In genomic region chrX:40651620-40652223, GRCh38 we compare ENCODE assay signal across 8 cellular contexts. TPM values are rescaled to one million over a fixed set of nuclear protein-coding genes. Genes with fewer than 3 reads are reported as not detected.
DNase-seq lines count a peak whose midpoint lies in the region; ATAC-seq, FAIRE-seq and TF ChIP-seq lines count a peak whose summit lies in the region.

No MANE protein-coding gene starts in this region.

- no peaks in the 10 kb centered on the region for H3K9me3 Mint-ChIP-seq in CD8-positive, alpha-beta memory T cell
- H3K9me3 Mint-ChIP-seq in activated T-helper 1 cell treated with anti-CD3 and anti-CD28 coated beads, Interleukin-12 subunit alpha, Interleukin-12 subunit beta, Interleukin-2, Interleukin-4 antibody, amounts not matched to agents 30 ng/mL and 10 ng/mL and 1 ng/mL, durations not matched to agents 14 hours and 24 hours and 36 hours, result no peaks in the 10 kb centered on the region

- TF ChIP-seq CTCF in foreskin fibroblast (IDR thresholded peaks at IDR 0.05; ENCODE audit: low read depth, low read length) (peak; percentile 54), pancreas (IDR thresholded peaks at IDR 0.05) (peak; percentile 49 to 85 (median 68))

- peaks cover 5 to 37% (median 7%) of the 10 kb centered on the region in 3 donors for H3K36me3 Mint-ChIP-seq in CD8-positive, alpha-beta memory T cell
- H3K36me3 Mint-ChIP-seq in activated T-helper 1 cell treated with anti-CD3 and anti-CD28 coated beads, Interleukin-12 subunit alpha, Interleukin-12 subunit beta, Interleukin-2, Interleukin-4 antibody, amounts not matched to agents 30 ng/mL and 10 ng/mL and 1 ng/mL, durations not matched to agents 14 hours and 24 hours and 36 hours (ENCODE audit: low read depth), result peaks cover 10% of the 10 kb centered on the region

- H3K36me3 ChIP-seq in CD8-positive, alpha-beta memory T cell (ENCODE audit: insufficient read depth, low read length), result peaks cover 13% of the 10 kb centered on the region
- H3K36me3 ChIP-seq in pancreas, result peaks cover 0 to 13% (median 0%) of the 10 kb centered on the region in 3 donors

- no peak overlapping the region for H3K27ac ChIP-seq in CD8-positive, alpha-beta memory T cell (ENCODE audit: low read depth, low read length)
- no peak overlapping the region for H3K27ac ChIP-seq in pancreas

- intact Hi-C loops in activated T-helper 1 cell treated with anti-CD3 and anti-CD28 coated beads, Interleukin-12 subunit alpha, Interleukin-12 subunit beta, Interleukin-2, Interleukin-4 antibody, amounts not matched to agents 30 ng/mL and 10 ng/mL and 1 ng/mL, durations not matched to agents 14 hours and 24 hours and 36 hours (cut with micrococcal nuclease), result loop anchor here (1.0 to 5.0 kb wide), 5 partner anchors 143 to 601 kb away; no protein-coding TSS in a partner anchor
- intact Hi-C loops in pancreas (cut with DNase I), result loop anchor here in 1 of 3 donors (5.0 kb wide), 1 partner anchor 141 kb away; no protein-coding TSS in a partner anchor

- H3K4me1 ChIP-seq in CD8-positive, alpha-beta memory T cell (ENCODE audit: insufficient read depth, low read length), result peaks cover 6% of the 10 kb centered on the region
- no peaks in the 10 kb centered on the region for H3K4me1 ChIP-seq in pancreas

- no peak overlapping the region for H3K4me3 ChIP-seq in CD8-positive, alpha-beta memory T cell (ENCODE audit: low read length)
- no peak overlapping the region for H3K4me3 ChIP-seq in foreskin fibroblast (ENCODE audit: low read depth in 1 of 2, low read length in 2 of 2)
- no peak overlapping the region for H3K4me3 ChIP-seq in pancreas

- CTCF ChIA-PET in CD8-positive, alpha-beta memory T cell (lab: Charles Lee), result interaction anchor here (0.6 to 5.3 kb wide), 13 partner anchors 8 to 529 kb away, joined by 3 to 54 read pairs (median 4); partner anchors contain the start of gene MED14

- WGBS in pancreas, 2 donors, result 1% methylated on average over 3 of the region's 3 CpGs

- H3K4me1 Mint-ChIP-seq in CD8-positive, alpha-beta memory T cell, result peaks cover 9 to 17% (median 14%) of the 10 kb centered on the region in 3 donors
- H3K4me1 Mint-ChIP-seq in activated T-helper 1 cell treated with anti-CD3 and anti-CD28 coated beads, Interleukin-12 subunit alpha, Interleukin-12 subunit beta, Interleukin-2, Interleukin-4 antibody, amounts not matched to agents 30 ng/mL and 10 ng/mL and 1 ng/mL, durations not matched to agents 14 hours and 24 hours and 36 hours (ENCODE audit: low read depth), result peaks cover 5% of the 10 kb centered on the region

- no peaks in the 10 kb centered on the region for H3K27me3 Mint-ChIP-seq in CD8-positive, alpha-beta memory T cell
- H3K27me3 Mint-ChIP-seq in activated T-helper 1 cell treated with anti-CD3 and anti-CD28 coated beads, Interleukin-12 subunit alpha, Interleukin-12 subunit beta, Interleukin-2, Interleukin-4 antibody, amounts not matched to agents 30 ng/mL and 10 ng/mL and 1 ng/mL, durations not matched to agents 14 hours and 24 hours and 36 hours (ENCODE audit: insufficient read depth), result no peaks in the 10 kb centered on the region

- peak; percentile 50 to 74 (median 67) for DNase-seq in CD8-positive, alpha-beta memory T cell
- DNase-seq in Kasumi-1 (lab: John Stamatoyannopoulos, UW), result peak; percentile 27 to 51
- DNase-seq in RKO (ENCODE audit: low spot score), result peak; percentile 76
- DNase-seq in activated T-helper 1 cell treated with anti-CD3 and anti-CD28 coated beads, Interleukin-12 subunit alpha, Interleukin-12 subunit beta, Interleukin-2, Interleukin-4 antibody, amounts not matched to agents 30 ng/mL and 10 ng/mL and 1 ng/mL, durations not matched to agents 14 hours and 24 hours and 36 hours (ENCODE audit: low spot score), result peak; percentile 52
- DNase-seq in foreskin fibroblast, result peak in 1 of 2 donors; percentile 71
- peak in 5 of 6 donors; percentile 43 to 78 (median 66) for DNase-seq in pancreas
- peak; percentile 27 for DNase-seq in urothelium cell line (ENCODE audit: low spot score)

- POLR2A ChIA-PET in CD8-positive, alpha-beta memory T cell (lab: Charles Lee), result interaction anchor here (1.3 kb wide), 1 partner anchor 84 kb away, joined by 3 read pairs; no protein-coding TSS in a partner anchor

- H3K27ac Mint-ChIP-seq in CD8-positive, alpha-beta memory T cell, result peak overlapping the region in 5 of 8 donors; percentile 29 to 68 (median 60)
- no peak overlapping the region for H3K27ac Mint-ChIP-seq in activated T-helper 1 cell treated with anti-CD3 and anti-CD28 coated beads, Interleukin-12 subunit alpha, Interleukin-12 subunit beta, Interleukin-2, Interleukin-4 antibody, amounts not matched to agents 30 ng/mL and 10 ng/mL and 1 ng/mL, durations not matched to agents 14 hours and 24 hours and 36 hours

- H3K4me3 Mint-ChIP-seq in CD8-positive, alpha-beta memory T cell, result no peak overlapping the region
- no peak overlapping the region for H3K4me3 Mint-ChIP-seq in activated T-helper 1 cell treated with anti-CD3 and anti-CD28 coated beads, Interleukin-12 subunit alpha, Interleukin-12 subunit beta, Interleukin-2, Interleukin-4 antibody, amounts not matched to agents 30 ng/mL and 10 ng/mL and 1 ng/mL, durations not matched to agents 14 hours and 24 hours and 36 hours

- H3K27me3 ChIP-seq in CD8-positive, alpha-beta memory T cell (ENCODE audit: insufficient read depth, low read length, poor library complexity, severe bottlenecking), result no peaks in the 10 kb centered on the region
- no peaks in the 10 kb centered on the region for H3K27me3 ChIP-seq in pancreas

- ATAC-seq in pancreas (peak in 2 of 4 donors; percentile 48 to 53), HG03457 (IDR thresholded peaks at IDR 0.05; ENCODE audit: unreplicated experiment) (no peak)

- FAIRE-seq in pancreas (lab: Jason Lieb, UNC) (peak; percentile 96), urothelium cell line (lab: Jason Lieb, UNC) (no peak)

- no peaks in the 10 kb centered on the region for H3K9me3 ChIP-seq in CD8-positive, alpha-beta memory T cell (ENCODE audit: low read length)
- H3K9me3 ChIP-seq in pancreas, result no peaks in the 10 kb centered on the region

RNA-seq across cellular contexts. Expression of gene CXorf38, which starts 4.4 kb away (rescaled TPM):
- 10 to 100 TPM; 16.5 to 16.7 TPM for total RNA-seq in CD8-positive, alpha-beta memory T cell
- 38.0 TPM for polyA plus RNA-seq in CD8-positive, alpha-beta memory T cell
- 15.7 and 16.9 TPM in 2 replicates for total RNA-seq in activated T-helper 1 cell treated with anti-CD3 and anti-CD28 coated beads, Interleukin-12 subunit alpha, Interleukin-12 subunit beta, Interleukin-2, Interleukin-4 antibody, amounts not matched to agents 30 ng/mL and 10 ng/mL and 1 ng/mL, durations not matched to agents 14 hours and 24 hours and 36 hours
- 1 to 10 TPM; 3.7 to 7.5 (median 5.3) TPM for total RNA-seq in pancreas
- 1 to 10 TPM; 3.6 to 4.7 TPM for polyA plus RNA-seq in pancreas

RNA-seq across cellular contexts. Expression of gene MPC1L, which starts 28.5 kb away (rescaled TPM):
- not detected for total RNA-seq in CD8-positive, alpha-beta memory T cell
- polyA plus RNA-seq in CD8-positive, alpha-beta memory T cell, result not detected
- not detected in 2 replicates for total RNA-seq in activated T-helper 1 cell treated with anti-CD3 and anti-CD28 coated beads, Interleukin-12 subunit alpha, Interleukin-12 subunit beta, Interleukin-2, Interleukin-4 antibody, amounts not matched to agents 30 ng/mL and 10 ng/mL and 1 ng/mL, durations not matched to agents 14 hours and 24 hours and 36 hours
- total RNA-seq in pancreas, result not detected
- polyA plus RNA-seq in pancreas, result not detected
